Comparison of ENCODE assay signal across 8 cellular contexts in genomic region chr10:11170993-11171416, GRCh38.
DNase-seq lines count a peak whose midpoint lies in the region; ATAC-seq and TF ChIP-seq lines count a peak whose summit lies in the region.

No MANE protein-coding gene starts in this region.

- no peak overlapping the region for H3K4me3 ChIP-seq in ovary
- H3K4me3 ChIP-seq in HAP-1: no peak overlapping the region

- ATAC-seq in HG03175 (IDR thresholded peaks at IDR 0.05; ENCODE audit: unreplicated experiment): peak; percentile 34

- no peak for TF ChIP-seq CTCF in ovary (IDR thresholded peaks at IDR 0.05)

- no peaks in the 10 kb centered on the region for H3K9me3 Mint-ChIP-seq in activated naive CD8-positive, alpha-beta T cell treated with anti-CD3 and anti-CD28 coated beads for 36 hours

- H3K4me3 Mint-ChIP-seq in activated naive CD8-positive, alpha-beta T cell treated with anti-CD3 and anti-CD28 coated beads for 36 hours: no peak overlapping the region

- H3K27me3 ChIP-seq in ovary (no peaks in the 10 kb centered on the region), HAP-1 (ENCODE audit: low read depth) (no peaks in the 10 kb centered on the region)

- intact Hi-C loops in ovary (cut with DNase I): no loop called here

- H3K4me1 ChIP-seq in ovary (ENCODE audit: insufficient read depth): peaks cover 2% of the 10 kb centered on the region
- H3K4me1 ChIP-seq in HAP-1: peaks cover 19% of the 10 kb centered on the region

- DNase-seq in activated effector memory CD4-positive, alpha-beta T cell treated with anti-CD3 and anti-CD28 coated beads, Interleukin-2, amount 50 U/mL, for 16 hours: peak; percentile 77
- no peak for DNase-seq in activated effector memory CD4-positive, alpha-beta T cell treated with Interleukin-2 at 50 U/mL for 16 hours
- peak; percentile 61 for DNase-seq in activated naive CD8-positive, alpha-beta T cell treated with anti-CD3 and anti-CD28 coated beads for 36 hours
- peak; percentile 33 for DNase-seq in stimulated activated naive CD4-positive, alpha-beta T cell treated with Interleukin-2 at 50 U/mL for 16 hours (lab: John Stamatoyannopoulos, UW)
- no peak for DNase-seq in ovary
- no peak for DNase-seq in A172 (ENCODE audit: low spot score)
- DNase-seq in HAP-1 (ENCODE audit: low spot score in 2 of 2): no peak

- 82 to 89% (median 85%) methylated on average over 5 of the region's 5 CpGs for WGBS in ovary, 3 donors

- H3K27ac ChIP-seq in ovary: no peak overlapping the region

- H3K9me3 ChIP-seq in ovary (no peaks in the 10 kb centered on the region), HAP-1 (no peaks in the 10 kb centered on the region)

- H3K36me3 ChIP-seq in ovary: no peaks in the 10 kb centered on the region
- no peaks in the 10 kb centered on the region for H3K36me3 ChIP-seq in HAP-1 (replicated peaks)

- no peak for TF ChIP-seq EP300 in ovary (IDR thresholded peaks at IDR 0.05)

- no peak for TF ChIP-seq POLR2A in ovary (IDR thresholded peaks at IDR 0.05)

- in situ Hi-C loops in HAP-1 (cut with MboI; ENCODE audit: low sequenced_read_pairs): no loop called here

- peaks cover 47% of the 10 kb centered on the region for H3K36me3 Mint-ChIP-seq in activated naive CD8-positive, alpha-beta T cell treated with anti-CD3 and anti-CD28 coated beads for 36 hours

- peaks cover 42% of the 10 kb centered on the region for H3K4me1 Mint-ChIP-seq in activated naive CD8-positive, alpha-beta T cell treated with anti-CD3 and anti-CD28 coated beads for 36 hours

- H3K27me3 Mint-ChIP-seq in activated naive CD8-positive, alpha-beta T cell treated with anti-CD3 and anti-CD28 coated beads for 36 hours: no peaks in the 10 kb centered on the region

- H3K27ac Mint-ChIP-seq in activated naive CD8-positive, alpha-beta T cell treated with anti-CD3 and anti-CD28 coated beads for 36 hours: no peak overlapping the region

Comparison
In these comparisons a context has a peak if more than half of its experiments do, and no peak if none do; other contexts are left out.
1. DNase-seq: peak in activated effector memory CD4-positive, alpha-beta T cell treated with anti-CD3 and anti-CD28 coated beads, Interleukin-2, amount 50 U/mL, for 16 hours (single experiment), activated naive CD8-positive, alpha-beta T cell treated with anti-CD3 and anti-CD28 coated beads for 36 hours (single experiment) and stimulated activated naive CD4-positive, alpha-beta T cell treated with Interleukin-2 at 50 U/mL for 16 hours (single experiment); none in activated effector memory CD4-positive, alpha-beta T cell treated with Interleukin-2 at 50 U/mL for 16 hours (single experiment), ovary (0 of 5), A172 (single experiment) and HAP-1 (0 of 2).